5 cellular contexts compared by ENCODE assay signal in genomic region chr2:150224321-150224720, GRCh38.
"Had no signal": no experiment of that assay in that cellular context is flagged by ENCODE, and none has a peak within 500 bp of the region (broad histone marks: within the 10 kb centered on the region; RNA-seq: fewer than 3 reads in every experiment).

No MANE protein-coding gene starts in this region.

- H3K9ac ChIP-seq: KMS-11 had no signal

- H3K4me2 ChIP-seq: KMS-11 had no signal

- H3K27ac ChIP-seq: HL-60, KMS-11 had no signal

- DNase-seq: IMR-90, KBM-7, KG1 had no signal
